Comparison of ENCODE assay signal across 12 cellular contexts in genomic region chr2:97751752-97752151, GRCh38. TPM values are rescaled to one million over a fixed set of nuclear protein-coding genes. Genes with fewer than 3 reads are reported as not detected.
DNase-seq lines count a peak whose midpoint lies in the region; ATAC-seq, FAIRE-seq and TF ChIP-seq lines count a peak whose summit lies in the region.
"Had no signal": no experiment of that assay in that cellular context is flagged by ENCODE, and none has a peak within 500 bp of the region (broad histone marks: within the 10 kb centered on the region; RNA-seq: fewer than 3 reads in every experiment).

No MANE protein-coding gene starts in this region.

- no peak overlapping the region for H2BK15ac ChIP-seq in mesendoderm (replicated peaks; ENCODE audit: low read depth)

- H3K4me1 ChIP-seq in K562 (replicated peaks in 1 of 2; ENCODE audit: control insufficient read depth in 2 of 2, insufficient read depth in 2 of 2, low read length in 2 of 2): peaks cover 3 to 9% of the 10 kb centered on the region in 2 experiments; a peak in 4 of 5 replicates
- peaks cover 2% of the 10 kb centered on the region for H3K4me1 ChIP-seq in mesendoderm (ENCODE audit: control insufficient read depth, low read depth, low read length)
- no peaks in the 10 kb centered on the region for H3K4me1 ChIP-seq in BE2C

- intact Hi-C loops in K562 (cut with micrococcal nuclease): no loop called here
- intact Hi-C loops in head of caudate nucleus (cut with DNase I): no loop called here

- H4K8ac ChIP-seq in mesendoderm (ENCODE audit: low read depth, low read length): no peak overlapping the region

- H3K4ac ChIP-seq in mesendoderm (ENCODE audit: low read depth, low read length): no peak overlapping the region

- TF ChIP-seq EP300 in K562 (IDR thresholded peaks at IDR 0.05; ENCODE audit: low read length): no peak

- in situ Hi-C loops in K562 (cut with MboI): no loop called here

- no peak for TF ChIP-seq RAD21 in K562 (CRISPR knock-in tag; conservative IDR thresholded peaks at IDR 0.05 in 1 of 2, IDR thresholded peaks at IDR 0.05 in 1 of 2)

- no peak for TF ChIP-seq POLR2A in K562 (conservative IDR thresholded peaks at IDR 0.05)

- 14% methylated on average over 3 of the region's 3 CpGs for WGBS in K562 (ENCODE audit: insufficient coverage, low coverage, missing lambda C conversion rate)
- no CpG with 5 or more reads among the region's 3 CpGs for WGBS in mesendoderm (ENCODE audit: extremely low coverage, insufficient coverage, low lambda C conversion rate)

- H3K23ac ChIP-seq in mesendoderm (ENCODE audit: low read length): no peak overlapping the region

- H3K9ac ChIP-seq in K562 (ENCODE audit: insufficient read depth in 1 of 2, low read depth in 2 of 2, low read length in 2 of 2) (no peak overlapping the region), mesendoderm (ENCODE audit: low read length) (no peak overlapping the region)

- DNase-seq in DMS79 treated with DMSO at 0.1 percent for 48 hours (lab: John Stamatoyannopoulos, UW) (peak; percentile 90), NCI-H2029 (lab: John Stamatoyannopoulos, UW) (peak; percentile 78), K562 (ENCODE audit: extremely low read depth in 1 of 4, low spot score in 3 of 4) (no peak), mesendoderm (peak; percentile 47), OCI-M2 (lab: John Stamatoyannopoulos, UW; ENCODE audit: unreplicated experiment) (no peak), BE2C (no peak), head of caudate nucleus (no peak)
- DNase-seq: activated T-cell treated with anti-CD3 and anti-CD28 coated beads, Interleukin-2, amount 50 U/mL, for 72 hours; cortex of kidney; NCI-H526 treated with DMSO at 0.1 percent for 48 hours had no signal

- peak overlapping the region; percentile 44 for H3K56ac ChIP-seq in mesendoderm (ENCODE audit: low read length)

- H3K18ac ChIP-seq in mesendoderm (ENCODE audit: low read length): no peak overlapping the region

- no peaks in the 10 kb centered on the region for H3K27me3 ChIP-seq in K562 (ENCODE audit: control insufficient read depth in 2 of 2, insufficient read depth in 2 of 2, low read length in 2 of 2)
- no peaks in the 10 kb centered on the region for H3K27me3 ChIP-seq in mesendoderm (ENCODE audit: insufficient read depth, low read length, poor library complexity)
- H3K27me3 ChIP-seq in BE2C: no peaks in the 10 kb centered on the region

- H3K9me3 ChIP-seq in K562 (replicated peaks; ENCODE audit: control insufficient read depth, insufficient read depth, low read depth, low read length) (no peaks in the 10 kb centered on the region), BE2C (no peaks in the 10 kb centered on the region)

- H3K36me3 ChIP-seq in K562 (ENCODE audit: control insufficient read depth, insufficient read depth, low read length) (peaks cover 16% of the 10 kb centered on the region; the same call in 2 of the 3 replicates), mesendoderm (ENCODE audit: control insufficient read depth, insufficient read depth, low read length) (no peaks in the 10 kb centered on the region), BE2C (no peaks in the 10 kb centered on the region)

- H3K27ac ChIP-seq in K562 (ENCODE audit: extremely low read depth, low read depth, low read length): no peak overlapping the region
- H3K27ac ChIP-seq in mesendoderm (ENCODE audit: low read depth, low read length): no peak overlapping the region
- H3K27ac ChIP-seq: HL-60 had no signal

- H3K79me1 ChIP-seq in mesendoderm (ENCODE audit: low read length): no peaks in the 10 kb centered on the region

- BruUV-seq in K562 (replicated peaks; lab: Mats Ljungman, UMichigan): no TSS peak

- H3K79me2 ChIP-seq in K562 (ENCODE audit: control insufficient read depth, insufficient read depth, low read length) (no peaks in the 10 kb centered on the region), mesendoderm (ENCODE audit: control insufficient read depth, insufficient read depth, low read length) (no peaks in the 10 kb centered on the region)

- no peak overlapping the region for H2AK5ac ChIP-seq in mesendoderm (ENCODE audit: low read length)

- no peak for FAIRE-seq in K562 (lab: Jason Lieb, UNC)

- 0 out of 3 replicates have a peak, but pooled peaks have one; percentile 18 for ATAC-seq in K562
- ATAC-seq in GM19452 (IDR thresholded peaks at IDR 0.05; ENCODE audit: unreplicated experiment): no peak
- ATAC-seq: activated T-cell treated with anti-CD3 and anti-CD28 coated beads, Interleukin-2, amount 50 U/mL, for 72 hours had no signal

- H2BK120ac ChIP-seq in mesendoderm (ENCODE audit: low read depth, low read length): no peak overlapping the region

- H4K5ac ChIP-seq in mesendoderm (ENCODE audit: low read length): no peak overlapping the region

- CTCF ChIA-PET in K562 (lab: Yijun Ruan, JAX; ENCODE audit: low intra/inter-chr PET ratio): no interaction called here

- H3K4me2 ChIP-seq in K562 (ENCODE audit: insufficient read depth, low read length) (no peak overlapping the region), mesendoderm (ENCODE audit: low read length) (no peak overlapping the region)

- no peak overlapping the region for H2AFZ ChIP-seq in K562 (ENCODE audit: low read depth, low read length)

- H4K20me1 ChIP-seq in K562 (replicated peaks; ENCODE audit: control insufficient read depth, insufficient read depth, low read length): no peaks in the 10 kb centered on the region

- no peak overlapping the region for H2BK5ac ChIP-seq in mesendoderm (ENCODE audit: low read length)

- H3K4me3 ChIP-seq in K562 (no peak overlapping the region), mesendoderm (ENCODE audit: low read length) (no peak overlapping the region), BE2C (ENCODE audit: low read depth, low read length) (no peak overlapping the region)

- no peaks in the 10 kb centered on the region for H3K9me1 ChIP-seq in K562 (ENCODE audit: control insufficient read depth, insufficient read depth, low read length)

- POLR2A ChIA-PET in K562 (lab: Yijun Ruan, JAX): interaction anchor here (0.9 kb wide), 1 partner anchor 23 kb away, joined by 3 read pairs; no protein-coding TSS in a partner anchor

- TF ChIP-seq CTCF in K562 (IDR thresholded peaks at IDR 0.05 in 2 of 3, conservative IDR thresholded peaks at IDR 0.05 in 1 of 3; ENCODE audit: insufficient read depth in 2 of 3, low read depth in 1 of 3, low read length in 3 of 3) (no peak), BE2C (IDR thresholded peaks at IDR 0.05; ENCODE audit: low read depth, low read length) (no peak)

TF ChIP-seq in K562, 482 proteins besides CTCF, POLR2A, EP300 and RAD21 (continues in another document):
- no peak for TF ChIP-seq ETS1 (conservative IDR thresholded peaks at IDR 0.05; ENCODE audit: control insufficient read depth, low read depth, low read length)

RNA-seq across cellular contexts. Expression of gene ZAP70, which starts 38.4 kb away (rescaled TPM):
- 0.58 and 3.1 TPM in 2 replicates for total RNA-seq in K562 (2011; cell fraction: chromatin; rRNA removed; ENCODE audit: low replicate concordance)
- 1.8 and 2.0 TPM in 2 replicates for total RNA-seq in K562 (2011; cell fraction: nucleolus; rRNA removed)
- 0.81 and 1.7 TPM in 2 replicates for total RNA-seq in K562 (2011; cell fraction: nucleoplasm; rRNA removed)
- total RNA-seq in K562 (2014; rRNA removed): 0.41 and 0.49 TPM in 2 replicates
- total RNA-seq in K562 (2014; rRNA removed; fragmentation: Illumina TruSeq; extraction: Trizol): 0.07 TPM in 1 of 2 replicates, not detected in the other
- 0.18 and 0.19 TPM in 2 replicates for total RNA-seq in K562 (2015; rRNA removed; fragmentation: Illumina TruSeq; extraction: Trizol)
- 0.80 and 0.98 TPM in 2 replicates for total RNA-seq in K562 (2021)
- 0.35 and 0.39 TPM in 2 replicates for polyA plus RNA-seq in K562 (2011; rRNA removed)
- polyA plus RNA-seq in K562 (2011; cell fraction: cytosol; rRNA removed): 0.18 and 0.63 TPM in 2 replicates
- 2.9 and 5.1 TPM in 2 replicates for polyA plus RNA-seq in K562 (2011; cell fraction: nucleus; rRNA removed)
- 0.76 and 3.9 TPM in 2 replicates for polyA plus RNA-seq in K562 (2012)
- polyA plus RNA-seq in K562 (2014; fragmentation: Illumina TruSeq; extraction: Trizol): 0.21 and 0.22 TPM in 2 replicates
- polyA plus RNA-seq in K562 (2014; fragmentation: Nextera tagmentation; extraction: Ambion mirVana): under 1 TPM in 1 of 2 experiments, not detected in 1; 0.06 TPM
- polyA plus RNA-seq in K562 (2014; rRNA removed): 0.20 and 0.76 TPM in 2 replicates
- 0.15 and 0.46 TPM in 2 replicates for polyA minus RNA-seq in K562 (2011; rRNA and poly(A)+ RNA removed)
- polyA minus RNA-seq in K562 (2011; cell fraction: cytosol; rRNA and poly(A)+ RNA removed): not detected in 2 replicates
- polyA minus RNA-seq in K562 (2011; cell fraction: nucleus; rRNA and poly(A)+ RNA removed): 0.81 TPM in 1 of 2 replicates, not detected in the other
- polyA plus RNA-seq in mesendoderm (2013, experiment 1 of 2): 0.46 TPM
- polyA plus RNA-seq in mesendoderm (2013, experiment 2 of 2): 0.63 TPM
- polyA plus RNA-seq in BE2C (2012; ENCODE audit: insufficient read depth, insufficient read length, low read depth): 0.26 TPM

Comparison
In these comparisons a context has a peak if more than half of its experiments do, and no peak if none do; other contexts are left out.
1. DNase-seq: peak in DMS79 treated with DMSO at 0.1 percent for 48 hours (single experiment), NCI-H2029 (single experiment) and mesendoderm (single experiment); none in K562 (0 of 4), OCI-M2 (single experiment), BE2C (single experiment) and head of caudate nucleus (0 of 42).